ENCODE assay signal across 8 cellular contexts in the genomic region with DNA sequence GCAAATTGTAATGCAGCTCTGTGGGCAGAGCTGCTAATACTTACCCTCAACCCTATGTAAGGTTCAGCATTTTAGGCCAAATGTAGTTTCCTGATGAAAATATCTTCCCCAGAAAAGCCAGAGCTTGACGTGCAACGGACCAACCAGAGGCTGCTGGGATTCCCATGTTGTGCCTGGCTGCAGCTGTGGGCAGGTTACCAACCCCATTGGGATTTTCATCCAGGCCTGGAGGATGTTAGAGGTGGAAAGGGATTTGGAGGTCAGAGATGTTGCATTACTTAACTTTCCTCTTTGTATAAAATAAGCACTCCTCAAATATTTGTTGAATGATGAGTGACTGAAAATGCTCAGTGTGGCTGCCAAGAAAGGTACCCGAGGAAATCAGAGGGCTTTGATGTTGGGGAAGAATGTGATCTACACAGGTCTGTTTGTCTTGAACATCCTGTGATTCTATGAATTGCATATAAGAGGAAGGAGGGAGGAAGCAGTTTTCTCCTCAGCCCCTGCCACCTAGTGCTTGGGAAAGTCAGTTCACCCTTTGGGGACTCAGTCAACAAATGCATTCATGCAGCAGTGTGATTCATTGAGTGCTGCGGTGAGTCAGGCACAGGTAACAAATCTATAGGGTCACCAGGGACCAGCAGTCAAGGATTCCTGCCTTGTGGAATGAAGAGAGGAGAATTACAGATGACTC.
DNase-seq lines count a peak whose midpoint lies in the region; ATAC-seq and TF ChIP-seq lines count a peak whose summit lies in the region.

No MANE protein-coding gene starts in this region.

- H3K9me3 ChIP-seq in neural progenitor cell (ENCODE audit: low read depth): no peaks in the 10 kb centered on the region

- H3K4me3 Mint-ChIP-seq in chondrocyte (ENCODE audit: unreplicated experiment) (no peak overlapping the region), neural progenitor cell (no peak overlapping the region)

- no peaks in the 10 kb centered on the region for H3K27me3 ChIP-seq in neural progenitor cell

- no peak overlapping the region for H3K9ac ChIP-seq in neural progenitor cell

- ATAC-seq in HG03139 (IDR thresholded peaks at IDR 0.05; ENCODE audit: unreplicated experiment): no peak

- H3K4me1 Mint-ChIP-seq in chondrocyte (ENCODE audit: low read depth): peaks cover 4% of the 10 kb centered on the region
- peaks cover 24% of the 10 kb centered on the region for H3K4me1 Mint-ChIP-seq in neural progenitor cell

- no peaks in the 10 kb centered on the region for H3K4me1 ChIP-seq in neural progenitor cell

- H3K9me3 Mint-ChIP-seq in chondrocyte (ENCODE audit: low read depth) (peaks cover 3% of the 10 kb centered on the region), neural progenitor cell (no peaks in the 10 kb centered on the region)

- H3K4me3 ChIP-seq in neural progenitor cell: no peak overlapping the region

- H3K27ac ChIP-seq in neural progenitor cell: no peak overlapping the region

- H3F3A ChIP-seq in neural progenitor cell (ENCODE audit: low read depth): no peaks in the 10 kb centered on the region

- H3K4me2 ChIP-seq in neural progenitor cell: no peak overlapping the region

- TF ChIP-seq CTCF in chondrocyte (IDR thresholded peaks at IDR 0.05) (peak; percentile 60), neural progenitor cell (IDR thresholded peaks at IDR 0.05) (peak; percentile 43)

- H3K79me2 ChIP-seq in neural progenitor cell (ENCODE audit: low read depth): no peaks in the 10 kb centered on the region

- H3K27me3 Mint-ChIP-seq in chondrocyte (ENCODE audit: low read depth): peaks cover 9% of the 10 kb centered on the region
- H3K27me3 Mint-ChIP-seq in neural progenitor cell (ENCODE audit: insufficient read depth, low read depth): peaks cover 7% of the 10 kb centered on the region

- no peaks in the 10 kb centered on the region for H4K20me1 ChIP-seq in neural progenitor cell (ENCODE audit: low read depth)

- H3K27ac Mint-ChIP-seq in chondrocyte (ENCODE audit: unreplicated experiment): no peak overlapping the region
- peak overlapping the region; percentile 75 for H3K27ac Mint-ChIP-seq in neural progenitor cell

- no peaks in the 10 kb centered on the region for H3K36me3 ChIP-seq in neural progenitor cell

- H2AFZ ChIP-seq in neural progenitor cell (replicated peaks): peak overlapping the region; percentile 4

- DNase-seq in SKM-1 treated with dmso at 0.1 percent for 144 hours (lab: John Stamatoyannopoulos, UW; ENCODE audit: unreplicated experiment): peak; percentile 34
- DNase-seq in SKM-1 (lab: John Stamatoyannopoulos, UW; ENCODE audit: unreplicated experiment): no peak
- peak; percentile 1 for DNase-seq in NAMALWA (ENCODE audit: low spot score)
- DNase-seq in chondrocyte (ENCODE audit: low spot score): no peak
- DNase-seq in neural progenitor cell (ENCODE audit: low spot score): peak; percentile 58
- no peak for DNase-seq in epidermal melanocyte (ENCODE audit: insufficient read length, low spot score)
- no peak for DNase-seq in cerebellum (ENCODE audit: low spot score)

- H3K36me3 Mint-ChIP-seq in chondrocyte (ENCODE audit: low read depth) (peaks cover 2% of the 10 kb centered on the region), neural progenitor cell (no peaks in the 10 kb centered on the region)

Comparison
In these comparisons a context has a peak if more than half of its experiments do, and no peak if none do; other contexts are left out.
1. DNase-seq: peak in SKM-1 treated with dmso at 0.1 percent for 144 hours (single experiment), NAMALWA (single experiment) and neural progenitor cell (single experiment); none in SKM-1 (single experiment), chondrocyte (single experiment), epidermal melanocyte (single experiment) and cerebellum (single experiment).